Comparison of ENCODE assay signal across 16 cellular contexts in genomic region chr6:24644377-24644776, GRCh38. TPM values are rescaled to one million over a fixed set of nuclear protein-coding genes. Genes with fewer than 3 reads are reported as not detected.
DNase-seq lines count a peak whose midpoint lies in the region; ATAC-seq, FAIRE-seq and TF ChIP-seq lines count a peak whose summit lies in the region.
"Had no signal": no experiment of that assay in that cellular context is flagged by ENCODE, and none has a peak within 500 bp of the region (broad histone marks: within the 10 kb centered on the region; RNA-seq: fewer than 3 reads in every experiment).

No MANE protein-coding gene starts in this region.

- H3K27ac ChIP-seq in HCT116 (ENCODE audit: low read depth, low read length), result no peak overlapping the region
- H3K27ac ChIP-seq in PC-9, result peak overlapping the region; percentile 97
- H3K27ac ChIP-seq in K562 (ENCODE audit: extremely low read depth, low read depth, low read length), result no peak overlapping the region

- POLR2A ChIA-PET in HCT116 (lab: Charles Lee) (no interaction called here), PC-9 (lab: Charles Lee; ENCODE audit: unreplicated experiment) (no interaction called here), K562 (lab: Yijun Ruan, JAX) (interaction anchor here (1.3 kb wide), 1 partner anchor 15 kb away, joined by 3 read pairs; no protein-coding TSS in a partner anchor)

- H3K9me2 ChIP-seq in HCT116 (ENCODE audit: insufficient read depth) (no peaks in the 10 kb centered on the region), PC-9 (ENCODE audit: insufficient read depth) (no peaks in the 10 kb centered on the region)

- peak overlapping the region; percentile 96; the same call in 1 of the 2 replicates for H3K4me2 ChIP-seq in HCT116 (ENCODE audit: low read length)
- peak overlapping the region; percentile 90 for H3K4me2 ChIP-seq in PC-9
- H3K4me2 ChIP-seq in K562 (ENCODE audit: insufficient read depth, low read length), result no peak overlapping the region

- intact Hi-C loops in HCT116 (cut with micrococcal nuclease), result no loop called here
- intact Hi-C loops in PC-9 (cut with micrococcal nuclease; ENCODE audit: unreplicated experiment), result no loop called here
- intact Hi-C loops in K562 (cut with micrococcal nuclease), result no loop called here

- no peak for TF ChIP-seq RAD21 in HCT116 (IDR thresholded peaks at IDR 0.05; ENCODE audit: low read depth)
- TF ChIP-seq RAD21 in K562 (CRISPR knock-in tag; conservative IDR thresholded peaks at IDR 0.05 in 1 of 2, IDR thresholded peaks at IDR 0.05 in 1 of 2), result no peak

- ATAC-seq in HCT116, result no peak
- no peak for ATAC-seq in K562
- no peak for ATAC-seq in esophagus mucosa

- H2AFZ ChIP-seq in HCT116 (ENCODE audit: low read depth, low read length, poor library complexity, severe bottlenecking), result peak overlapping the region; percentile 84
- H2AFZ ChIP-seq in PC-9, result no peak overlapping the region
- no peak overlapping the region for H2AFZ ChIP-seq in K562 (ENCODE audit: low read depth, low read length)

- no peak for TF ChIP-seq EP300 in K562 (IDR thresholded peaks at IDR 0.05; ENCODE audit: low read length)

- 3% methylated on average over 4 of the region's 4 CpGs for WGBS in K562 (ENCODE audit: insufficient coverage, low coverage, missing lambda C conversion rate)

- H3K36me3 ChIP-seq in HCT116 (ENCODE audit: control insufficient read depth in 1 of 2, insufficient read depth in 2 of 2, low read length in 2 of 2), result no peaks in the 10 kb centered on the region
- H3K36me3 ChIP-seq in PC-9 (ENCODE audit: low read depth), result no peaks in the 10 kb centered on the region
- no peaks in the 10 kb centered on the region for H3K36me3 ChIP-seq in K562 (ENCODE audit: control insufficient read depth, insufficient read depth, low read length)

- TF ChIP-seq POLR2A in HCT116 (IDR thresholded peaks at IDR 0.05; ENCODE audit: borderline replicate concordance, extremely low read depth, insufficient read depth, insufficient read length), result no peak
- no peak for TF ChIP-seq POLR2A in K562 (conservative IDR thresholded peaks at IDR 0.05)

- TF ChIP-seq CTCF in HCT116 (IDR thresholded peaks at IDR 0.05 in 2 of 3, conservative IDR thresholded peaks at IDR 0.05 in 1 of 3; ENCODE audit: borderline replicate concordance in 1 of 3, insufficient read depth in 1 of 3, low read depth in 2 of 3, low read length in 2 of 3) (no peak), PC-9 (conservative IDR thresholded peaks at IDR 0.05) (no peak), K562 (IDR thresholded peaks at IDR 0.05 in 2 of 3, conservative IDR thresholded peaks at IDR 0.05 in 1 of 3; ENCODE audit: insufficient read depth in 2 of 3, low read depth in 1 of 3, low read length in 3 of 3) (no peak)

- H3K79me2 ChIP-seq in HCT116 (ENCODE audit: insufficient read depth, low read length) (no peaks in the 10 kb centered on the region), PC-9 (ENCODE audit: low read depth) (peaks cover 41% of the 10 kb centered on the region), K562 (ENCODE audit: control insufficient read depth, insufficient read depth, low read length) (no peaks in the 10 kb centered on the region)

- H3K4me3 ChIP-seq in HCT116 (replicated peaks in 1 of 2; ENCODE audit: low read depth in 1 of 2, low read length in 2 of 2) (no peak overlapping the region), PC-9 (peak overlapping the region; percentile 76), K562 (no peak overlapping the region)

- peak; percentile 6 for FAIRE-seq in K562 (lab: Jason Lieb, UNC)

- peaks cover 39% of the 10 kb centered on the region for H3F3A ChIP-seq in PC-9 (ENCODE audit: insufficient read depth, low read depth)

- RAD21 ChIA-PET in HCT116 (lab: Charles Lee; ENCODE audit: low non-redundant PET in 1 of 2, low total read pairs in 2 of 2, uncharacterized antibody in 2 of 2, unreplicated experiment in 2 of 2), result no interaction called here

- 0 out of 4 replicates have a peak, but pooled peaks cover 0 to 1% of the 10 kb centered on the region in 2 experiments for H3K9me3 ChIP-seq in HCT116 (ENCODE audit: control insufficient read depth in 1 of 2, insufficient read depth in 1 of 2, low read depth in 1 of 2, low read length in 2 of 2)
- H3K9me3 ChIP-seq in PC-9 (ENCODE audit: insufficient read depth, low read depth), result no peaks in the 10 kb centered on the region
- H3K9me3 ChIP-seq in K562 (replicated peaks; ENCODE audit: control insufficient read depth, insufficient read depth, low read depth, low read length), result no peaks in the 10 kb centered on the region
- H3K9me3 ChIP-seq: Caco-2 had no signal

- no peaks in the 10 kb centered on the region for H3K9me1 ChIP-seq in K562 (ENCODE audit: control insufficient read depth, insufficient read depth, low read length)

- CTCF ChIA-PET in HCT116 (lab: Charles Lee) (no interaction called here), PC-9 (lab: Charles Lee) (interaction anchor here (0.7 kb wide), 1 partner anchor 373 kb away, joined by 7 read pairs; no protein-coding TSS in a partner anchor), K562 (lab: Yijun Ruan, JAX; ENCODE audit: low intra/inter-chr PET ratio) (no interaction called here)

- H3K4me1 ChIP-seq in HCT116 (ENCODE audit: control insufficient read depth in 1 of 2, insufficient read depth in 2 of 2, low read length in 2 of 2) (peaks cover 17 to 32% of the 10 kb centered on the region in 2 experiments), PC-9 (replicated peaks; ENCODE audit: insufficient read depth) (peaks cover 42% of the 10 kb centered on the region), K562 (replicated peaks in 1 of 2; ENCODE audit: control insufficient read depth in 2 of 2, insufficient read depth in 2 of 2, low read length in 2 of 2) (peaks cover 7 to 11% of the 10 kb centered on the region in 2 experiments; a peak in 4 of 5 replicates)
- H3K4me1 ChIP-seq: Caco-2 had no signal

- no peaks in the 10 kb centered on the region for H3K27me3 ChIP-seq in HCT116 (ENCODE audit: insufficient read depth, low read length)
- no peaks in the 10 kb centered on the region for H3K27me3 ChIP-seq in PC-9 (ENCODE audit: insufficient read depth, low read depth)
- peaks cover 10 to 12% of the 10 kb centered on the region in 2 experiments; a peak in 3 of 5 replicates for H3K27me3 ChIP-seq in K562 (ENCODE audit: control insufficient read depth in 2 of 2, insufficient read depth in 2 of 2, low read length in 2 of 2)

- no TSS peak for BruUV-seq in HCT116 (replicated peaks; lab: Mats Ljungman, UMichigan)
- no TSS peak for BruUV-seq in PC-9 (replicated peaks; lab: Mats Ljungman, UMichigan)
- no TSS peak for BruUV-seq in K562 (replicated peaks; lab: Mats Ljungman, UMichigan)

- in situ Hi-C loops in K562 (cut with MboI), result no loop called here

- H3K9ac ChIP-seq in HCT116 (ENCODE audit: low read length) (no peak overlapping the region), K562 (ENCODE audit: insufficient read depth in 1 of 2, low read depth in 2 of 2, low read length in 2 of 2) (no peak overlapping the region)

- DNase-seq in HCT116 (ENCODE audit: low read depth, low spot score) (no peak), PC-9 (no peak), K562 (ENCODE audit: extremely low read depth in 1 of 4, low spot score in 3 of 4) (no peak), 8988T (no peak), GM19238 (ENCODE audit: insufficient read length, low spot score) (no peak)
- DNase-seq in activated CD4-positive, alpha-beta T cell treated with anti-CD3 and anti-CD28 coated beads, Interleukin-2, amount 50 U/mL, for 1 hour, result no peak
- DNase-seq: Caco-2; CD8-positive, alpha-beta memory T cell; DND-41; GF-D8; GOT3; H9; HFFc6 had no signal

- no peaks in the 10 kb centered on the region for H4K20me1 ChIP-seq in HCT116 (ENCODE audit: insufficient read depth)
- no peaks in the 10 kb centered on the region for H4K20me1 ChIP-seq in PC-9 (ENCODE audit: insufficient read depth)
- no peaks in the 10 kb centered on the region for H4K20me1 ChIP-seq in K562 (replicated peaks; ENCODE audit: control insufficient read depth, insufficient read depth, low read length)

RNA-seq across cellular contexts. Expression of gene KIAA0319, which starts 1.6 kb away (rescaled TPM):
- total RNA-seq in HCT116 (2021; ENCODE audit: unreplicated experiment) (0.49 TPM), PC-9 (2021) (14.4 and 15.3 TPM in 2 replicates), K562 (2014; rRNA removed) (not detected in 2 replicates), K562 (2014; rRNA removed; fragmentation: Illumina TruSeq; extraction: Trizol) (not detected in 2 replicates), K562 (2015; rRNA removed; fragmentation: Illumina TruSeq; extraction: Trizol) (not detected in 2 replicates), K562 (2021) (not detected in 2 replicates), esophagus mucosa (not detected)
- polyA plus RNA-seq in HCT116 (2012), result 0.25 and 0.33 TPM in 2 replicates
- total RNA-seq in K562 (2011; cell fraction: chromatin; rRNA removed; ENCODE audit: low replicate concordance), result not detected in 2 replicates
- not detected in 2 replicates for total RNA-seq in K562 (2011; cell fraction: nucleolus; rRNA removed)
- total RNA-seq in K562 (2011; cell fraction: nucleoplasm; rRNA removed), result not detected in 2 replicates
- polyA plus RNA-seq in K562 (2011; rRNA removed) (not detected in 2 replicates), K562 (2014; fragmentation: Illumina TruSeq; extraction: Trizol) (0.01 TPM in 1 of 2 replicates, not detected in the other), K562 (2014; fragmentation: Nextera tagmentation; extraction: Ambion mirVana) (not detected), K562 (2014; rRNA removed) (0.03 TPM in 1 of 2 replicates, not detected in the other)
- polyA plus RNA-seq in K562 (2011; cell fraction: cytosol; rRNA removed), result not detected in 2 replicates
- not detected in 2 replicates for polyA plus RNA-seq in K562 (2011; cell fraction: nucleus; rRNA removed)
- polyA plus RNA-seq in K562 (2012), result 0.01 TPM in 2 replicates
- polyA minus RNA-seq in K562 (2011; rRNA and poly(A)+ RNA removed), result not detected in 2 replicates
- polyA minus RNA-seq in K562 (2011; cell fraction: cytosol; rRNA and poly(A)+ RNA removed), result not detected in 2 replicates
- polyA minus RNA-seq in K562 (2011; cell fraction: nucleus; rRNA and poly(A)+ RNA removed), result not detected in 2 replicates
- total RNA-seq: HT1080 had no signal
- polyA plus RNA-seq: CD14-positive monocyte; CD8-positive, alpha-beta memory T cell had no signal

RNA-seq across cellular contexts. Expression of gene TDP2, which starts 22.3 kb away (rescaled TPM):
- total RNA-seq in HCT116 (2021; ENCODE audit: unreplicated experiment) (30.2 TPM), PC-9 (2021) (83.0 and 95.8 TPM in 2 replicates), K562 (2014; rRNA removed) (29.0 and 46.5 TPM in 2 replicates), K562 (2014; rRNA removed; fragmentation: Illumina TruSeq; extraction: Trizol) (31.8 and 32.9 TPM in 2 replicates), K562 (2015; rRNA removed; fragmentation: Illumina TruSeq; extraction: Trizol) (27.3 and 28.6 TPM in 2 replicates), K562 (2021) (37.9 and 38.2 TPM in 2 replicates), esophagus mucosa (16.1 TPM)
- polyA plus RNA-seq in HCT116 (2012), result 15.0 and 17.1 TPM in 2 replicates
- total RNA-seq in K562 (2011; cell fraction: chromatin; rRNA removed; ENCODE audit: low replicate concordance), result 36.5 and 52.5 TPM in 2 replicates
- 30.2 and 34.3 TPM in 2 replicates for total RNA-seq in K562 (2011; cell fraction: nucleolus; rRNA removed)
- 41.6 and 42.5 TPM in 2 replicates for total RNA-seq in K562 (2011; cell fraction: nucleoplasm; rRNA removed)
- polyA plus RNA-seq in K562 (2011; rRNA removed) (41.3 and 60.1 TPM in 2 replicates), K562 (2014; fragmentation: Illumina TruSeq; extraction: Trizol) (53.6 and 56.8 TPM in 2 replicates), K562 (2014; fragmentation: Nextera tagmentation; extraction: Ambion mirVana) (10 to 100 TPM; 27.7 to 28.7 TPM), K562 (2014; rRNA removed) (53.0 and 56.5 TPM in 2 replicates)
- polyA plus RNA-seq in K562 (2011; cell fraction: cytosol; rRNA removed), result 10.1 and 18.1 TPM in 2 replicates
- 28.7 and 29.2 TPM in 2 replicates for polyA plus RNA-seq in K562 (2011; cell fraction: nucleus; rRNA removed)
- 43.5 and 47.6 TPM in 2 replicates for polyA plus RNA-seq in K562 (2012)
- polyA minus RNA-seq in K562 (2011; rRNA and poly(A)+ RNA removed), result 29.1 and 37.8 TPM in 2 replicates
- polyA minus RNA-seq in K562 (2011; cell fraction: cytosol; rRNA and poly(A)+ RNA removed), result 12.4 and 13.6 TPM in 2 replicates
- 31.9 and 71.3 TPM in 2 replicates for polyA minus RNA-seq in K562 (2011; cell fraction: nucleus; rRNA and poly(A)+ RNA removed)

RNA-seq across cellular contexts. Expression of gene ACOT13, which starts 22.5 kb away (rescaled TPM):
- total RNA-seq in HCT116 (2021; ENCODE audit: unreplicated experiment), result 33.5 TPM
- 15.6 and 20.5 TPM in 2 replicates for polyA plus RNA-seq in HCT116 (2012)
- 70.9 and 79.2 TPM in 2 replicates for total RNA-seq in PC-9 (2021)
- total RNA-seq in K562 (2011; cell fraction: chromatin; rRNA removed; ENCODE audit: low replicate concordance), result 4.4 and 16.0 TPM in 2 replicates
- 4.3 TPM in 2 replicates for total RNA-seq in K562 (2011; cell fraction: nucleolus; rRNA removed)
- 6.1 and 11.8 TPM in 2 replicates for total RNA-seq in K562 (2011; cell fraction: nucleoplasm; rRNA removed)
- total RNA-seq in K562 (2014; rRNA removed), result 14.1 and 20.9 TPM in 2 replicates
- total RNA-seq in K562 (2014; rRNA removed; fragmentation: Illumina TruSeq; extraction: Trizol), result 65.7 and 75.7 TPM in 2 replicates
- 46.3 and 49.2 TPM in 2 replicates for total RNA-seq in K562 (2015; rRNA removed; fragmentation: Illumina TruSeq; extraction: Trizol)
- total RNA-seq in K562 (2021), result 57.9 and 58.1 TPM in 2 replicates
- 99.7 and 129 TPM in 2 replicates for polyA plus RNA-seq in K562 (2011; rRNA removed)
- polyA plus RNA-seq in K562 (2011; cell fraction: cytosol; rRNA removed), result 24.7 and 40.8 TPM in 2 replicates
- polyA plus RNA-seq in K562 (2011; cell fraction: nucleus; rRNA removed), result 11.4 and 19.8 TPM in 2 replicates
- 54.7 and 56.0 TPM in 2 replicates for polyA plus RNA-seq in K562 (2012)
- polyA plus RNA-seq in K562 (2014; fragmentation: Illumina TruSeq; extraction: Trizol), result 72.2 and 82.8 TPM in 2 replicates
- polyA plus RNA-seq in K562 (2014; fragmentation: Nextera tagmentation; extraction: Ambion mirVana), result 100 to 1,000 TPM; 106 to 127 TPM
- polyA plus RNA-seq in K562 (2014; rRNA removed), result 37.6 and 40.4 TPM in 2 replicates
- 48.9 and 54.5 TPM in 2 replicates for polyA minus RNA-seq in K562 (2011; rRNA and poly(A)+ RNA removed)
- polyA minus RNA-seq in K562 (2011; cell fraction: cytosol; rRNA and poly(A)+ RNA removed), result 13.7 and 18.1 TPM in 2 replicates
- polyA minus RNA-seq in K562 (2011; cell fraction: nucleus; rRNA and poly(A)+ RNA removed), result 3.6 and 6.2 TPM in 2 replicates
- 11.2 TPM for total RNA-seq in esophagus mucosa

Comparison
In these comparisons a context has a peak if more than half of its experiments do, and no peak if none do; other contexts are left out.
1. RNA of gene KIAA0319, which starts 1.6 kb away (total RNA-seq): 14.4 to 15.3 TPM in PC-9; 0.49 TPM in HCT116 (single experiment), not detected in K562 and not detected in esophagus mucosa (single experiment); every median in the first group is over 10 times any median in the second.